16 cellular contexts compared by ENCODE assay signal in the genomic region with DNA sequence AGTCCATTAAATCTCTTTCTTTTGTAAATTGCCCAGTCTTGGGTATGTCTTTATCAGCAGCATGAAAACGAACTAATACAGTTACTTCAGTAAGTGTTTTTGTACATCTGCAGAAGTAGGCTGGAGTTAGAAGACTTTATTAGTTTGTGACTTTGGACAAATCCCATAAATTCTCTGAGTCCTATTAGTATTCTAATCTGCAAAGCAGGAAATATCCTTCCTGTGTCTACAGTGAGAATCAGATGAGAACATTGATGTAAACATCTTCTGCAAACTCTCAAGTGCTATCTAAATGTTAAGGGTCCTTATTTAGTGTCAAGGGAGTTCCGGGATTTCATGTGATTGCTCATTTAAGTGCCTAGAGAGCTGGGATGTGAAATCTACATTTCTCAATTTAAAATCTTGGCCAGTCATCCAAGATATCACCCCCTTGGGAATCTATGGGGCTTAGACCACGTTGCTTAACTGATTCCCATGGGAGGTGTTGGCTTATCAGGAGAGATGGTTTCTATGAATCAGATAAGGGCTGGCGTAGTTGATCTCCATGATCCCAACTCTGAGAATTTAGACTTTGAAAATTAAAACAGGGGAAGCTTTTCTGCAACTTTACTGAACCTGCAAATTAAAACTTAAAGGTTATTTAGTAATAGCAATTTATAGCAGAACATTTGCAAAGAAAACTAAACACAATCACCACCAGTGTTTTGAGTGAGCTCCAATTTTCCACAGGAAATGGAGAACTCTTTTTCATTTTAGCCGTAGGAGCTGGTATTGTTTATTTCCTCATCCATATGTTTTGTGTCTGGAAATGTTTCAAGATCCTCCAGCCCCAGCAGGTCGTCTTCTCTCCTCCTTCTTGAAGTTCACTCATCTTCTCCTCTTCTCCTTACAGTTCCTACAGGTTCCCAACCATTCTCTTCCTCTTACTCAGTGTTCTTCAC.
DNase-seq lines count a peak whose midpoint lies in the region; ATAC-seq and TF ChIP-seq lines count a peak whose summit lies in the region.
"Had no signal": no experiment of that assay in that cellular context is flagged by ENCODE, and none has a peak within 500 bp of the region (broad histone marks: within the 10 kb centered on the region; RNA-seq: fewer than 3 reads in every experiment).

No MANE protein-coding gene starts in this region.

- peak overlapping the region; percentile 78 for H3K27ac ChIP-seq in SK-N-MC
- no peak overlapping the region for H3K27ac ChIP-seq in neuronal stem cell (replicated peaks; ENCODE audit: low read length)
- no peak overlapping the region for H3K27ac ChIP-seq in PC-9

- H3K9me2 ChIP-seq in PC-9 (ENCODE audit: insufficient read depth): 0 out of 2 replicates have a peak, but pooled peaks cover 6% of the 10 kb centered on the region

- H2BK15ac ChIP-seq in neuronal stem cell (ENCODE audit: low read length): no peak overlapping the region

- no peaks in the 10 kb centered on the region for H3K27me3 ChIP-seq in neuronal stem cell (ENCODE audit: control insufficient read depth in 3 of 3, insufficient read depth in 3 of 3, low read depth in 1 of 3, low read length in 3 of 3)
- H3K27me3 ChIP-seq in PC-9 (ENCODE audit: insufficient read depth, low read depth): no peaks in the 10 kb centered on the region

- no peak overlapping the region for H4K91ac ChIP-seq in neuronal stem cell (ENCODE audit: low read depth, low read length, poor library complexity)

- no peak overlapping the region for H2BK120ac ChIP-seq in neuronal stem cell (ENCODE audit: low read depth, low read length)

- H3F3A ChIP-seq in PC-9 (ENCODE audit: insufficient read depth, low read depth): no peaks in the 10 kb centered on the region

- H3K4me1 ChIP-seq in neuronal stem cell (ENCODE audit: control insufficient read depth in 2 of 2, insufficient read depth in 1 of 2, low read depth in 1 of 2, low read length in 2 of 2) (no peaks in the 10 kb centered on the region), PC-9 (replicated peaks; ENCODE audit: insufficient read depth) (no peaks in the 10 kb centered on the region)

- H3K9ac ChIP-seq in SK-N-MC (ENCODE audit: insufficient read length) (no peak overlapping the region), neuronal stem cell (ENCODE audit: low read depth, low read length, poor library complexity) (no peak overlapping the region)

- POLR2A ChIA-PET in PC-9 (lab: Charles Lee; ENCODE audit: unreplicated experiment): no interaction called here

- no peaks in the 10 kb centered on the region for H3K79me2 ChIP-seq in PC-9 (ENCODE audit: low read depth)

- H2BK12ac ChIP-seq in neuronal stem cell (ENCODE audit: low read length): no peak overlapping the region

- no peaks in the 10 kb centered on the region for H3K79me1 ChIP-seq in neuronal stem cell (ENCODE audit: low read depth, low read length)

- no peak overlapping the region for H3K14ac ChIP-seq in neuronal stem cell (ENCODE audit: low read length)

- DNase-seq in LHCN-M2 (ENCODE audit: low read depth) (peak; percentile 21), SK-N-MC (ENCODE audit: low read depth, low spot score) (peak; percentile 90), fibroblast of mammary gland (ENCODE audit: low read depth) (peak; percentile 61), neuronal stem cell (ENCODE audit: low spot score) (no peak), hepatic stellate cell (ENCODE audit: low spot score) (no peak), PC-9 (no peak)
- DNase-seq: ACHN; CD4-positive, CD25-positive, alpha-beta regulatory T cell; DND-41; GF-D8; Karpas-422; NCI-H2029; NCI-H526; SHP77 had no signal

- no peak overlapping the region for H3K18ac ChIP-seq in neuronal stem cell (ENCODE audit: low read length)

- H2AFZ ChIP-seq in neuronal stem cell (ENCODE audit: low read length): peak overlapping the region; percentile 67
- H2AFZ ChIP-seq in PC-9: no peak overlapping the region

- H3K23ac ChIP-seq in neuronal stem cell (ENCODE audit: low read depth, low read length, poor library complexity): no peak overlapping the region

- H2AK5ac ChIP-seq in neuronal stem cell (ENCODE audit: low read depth, low read length): no peak overlapping the region

- H3K4me3 ChIP-seq in SK-N-MC (peak overlapping the region; percentile 55), fibroblast of mammary gland (ENCODE audit: control insufficient read depth, low read depth, low read length) (no peak overlapping the region), neuronal stem cell (ENCODE audit: low read length in 2 of 2) (no peak overlapping the region), PC-9 (no peak overlapping the region)

- H3K9me3 ChIP-seq in SK-N-MC (ENCODE audit: low read depth, low read length): no peaks in the 10 kb centered on the region
- H3K9me3 ChIP-seq in neuronal stem cell (replicated peaks in 1 of 2; ENCODE audit: control insufficient read depth in 2 of 2, insufficient read depth in 1 of 2, low read depth in 1 of 2, low read length in 2 of 2): no peaks in the 10 kb centered on the region
- no peaks in the 10 kb centered on the region for H3K9me3 ChIP-seq in PC-9 (ENCODE audit: insufficient read depth, low read depth)

- CTCF ChIA-PET in PC-9 (lab: Charles Lee): interaction anchor here (0.6 kb wide), 1 partner anchor 1265 kb away, joined by 3 read pairs; no protein-coding TSS in a partner anchor

- no peak overlapping the region for H4K8ac ChIP-seq in neuronal stem cell (ENCODE audit: low read depth, low read length)

- intact Hi-C loops in PC-9 (cut with micrococcal nuclease; ENCODE audit: unreplicated experiment): no loop called here

- H4K20me1 ChIP-seq in PC-9 (ENCODE audit: insufficient read depth): no peaks in the 10 kb centered on the region

- H3K36me3 ChIP-seq in SK-N-MC (ENCODE audit: insufficient read depth, low read length): 0 out of 2 replicates have a peak, but pooled peaks cover 4% of the 10 kb centered on the region
- H3K36me3 ChIP-seq in neuronal stem cell (replicated peaks in 1 of 2; ENCODE audit: control insufficient read depth in 2 of 2, insufficient read depth in 2 of 2, low read length in 2 of 2): no peaks in the 10 kb centered on the region
- no peaks in the 10 kb centered on the region for H3K36me3 ChIP-seq in PC-9 (ENCODE audit: low read depth)

- H3K4ac ChIP-seq in neuronal stem cell (ENCODE audit: low read length): no peak overlapping the region

- H3K4me2 ChIP-seq in neuronal stem cell (ENCODE audit: insufficient read depth, low read length, poor library complexity, severe bottlenecking) (no peak overlapping the region), PC-9 (no peak overlapping the region)

- no TSS peak for BruUV-seq in PC-9 (replicated peaks; lab: Mats Ljungman, UMichigan)

- H2BK5ac ChIP-seq in neuronal stem cell (ENCODE audit: low read length): no peak overlapping the region

- no CpG with 5 or more reads among the region's 6 CpGs for WGBS in neuronal stem cell (ENCODE audit: extremely low coverage in 2 of 2, insufficient read length in 2 of 2, insufficient replicate concordance in 1 of 2), 2 donors

- ATAC-seq in GM21723 (IDR thresholded peaks at IDR 0.05; ENCODE audit: unreplicated experiment): no peak
- ATAC-seq: HCT116 had no signal

- TF ChIP-seq CTCF in fibroblast of mammary gland (conservative IDR thresholded peaks at IDR 0.05; ENCODE audit: control insufficient read depth, insufficient read depth, low read depth, low read length): no peak
- no peak for TF ChIP-seq CTCF in PC-9 (conservative IDR thresholded peaks at IDR 0.05)

Comparison
In these comparisons a context has a peak if more than half of its experiments do, and no peak if none do; other contexts are left out.
1. DNase-seq: peak in LHCN-M2 (single experiment), SK-N-MC (single experiment) and fibroblast of mammary gland (single experiment); none in neuronal stem cell (single experiment), hepatic stellate cell (single experiment) and PC-9 (0 of 2).